In genomic region chr22:41248314-41248713, GRCh38 we compare ENCODE assay signal across 17 cellular contexts. TPM values are rescaled to one million over a fixed set of nuclear protein-coding genes. Genes with fewer than 3 reads are reported as not detected.
"Had no signal": no experiment of that assay in that cellular context is flagged by ENCODE, and none has a peak within 500 bp of the region (broad histone marks: within the 10 kb centered on the region; RNA-seq: fewer than 3 reads in every experiment).

No MANE protein-coding gene starts in this region.

- H3K9me3 ChIP-seq: upper lobe of left lung had no signal

- ATAC-seq: activated CD4-positive, alpha-beta T cell treated with anti-CD3 and anti-CD28 coated beads for 36 hours; activated T-cell treated with anti-CD3 and anti-CD28 coated beads, Interleukin-2, amount 50 U/mL, for 72 hours; left colon; naive thymus-derived CD4-positive, alpha-beta T cell had no signal

- H3K4me1 ChIP-seq: upper lobe of left lung had no signal

- H3K27ac ChIP-seq: upper lobe of left lung had no signal

- FAIRE-seq: endometrium, keratinocyte had no signal

- H3K4me3 ChIP-seq: lung, upper lobe of left lung had no signal

- DNase-seq: activated B cell treated with CpG ODN at 0.5 μM for 24 hours; activated CD4-positive, alpha-beta T cell treated with anti-CD3 and anti-CD28 coated beads for 36 hours; activated CD4-positive, alpha-beta T cell treated with anti-CD3 and anti-CD28 coated beads, Interleukin-2, amount 50 U/mL, for 48 hours; activated effector memory CD4-positive, alpha-beta T cell treated with anti-CD3 and anti-CD28 coated beads, Interleukin-2, amount 50 U/mL, for 16 hours; activated naive CD4-positive, alpha-beta T cell treated with anti-CD3 and anti-CD28 coated beads, Interleukin-2, amount 10 ng/mL, durations not matched to agents 7 days and 5 days; activated T-cell treated with anti-CD3 and anti-CD28 coated beads, Interleukin-2, amount 50 U/mL, for 72 hours; effector CD4-positive, alpha-beta T cell; left colon; naive thymus-derived CD4-positive, alpha-beta T cell; posterior cingulate gyrus; stimulated activated CD4-positive, alpha-beta T cell treated with anti-CD3 and anti-CD28 coated beads, Interleukin-4, amount 100 ng/mL, for 1 hour; stimulated activated naive CD4-positive, alpha-beta T cell; T-helper 9 cell; upper lobe of left lung had no signal

- H3K27me3 ChIP-seq: upper lobe of left lung had no signal

RNA-seq across cellular contexts. Expression of gene CHADL, which starts 7.6 kb away (rescaled TPM):
- total RNA-seq: activated B cell treated with CpG ODN at 0.5 μM for 24 hours had no signal
